8 cellular contexts compared by ENCODE assay signal in the genomic region with DNA sequence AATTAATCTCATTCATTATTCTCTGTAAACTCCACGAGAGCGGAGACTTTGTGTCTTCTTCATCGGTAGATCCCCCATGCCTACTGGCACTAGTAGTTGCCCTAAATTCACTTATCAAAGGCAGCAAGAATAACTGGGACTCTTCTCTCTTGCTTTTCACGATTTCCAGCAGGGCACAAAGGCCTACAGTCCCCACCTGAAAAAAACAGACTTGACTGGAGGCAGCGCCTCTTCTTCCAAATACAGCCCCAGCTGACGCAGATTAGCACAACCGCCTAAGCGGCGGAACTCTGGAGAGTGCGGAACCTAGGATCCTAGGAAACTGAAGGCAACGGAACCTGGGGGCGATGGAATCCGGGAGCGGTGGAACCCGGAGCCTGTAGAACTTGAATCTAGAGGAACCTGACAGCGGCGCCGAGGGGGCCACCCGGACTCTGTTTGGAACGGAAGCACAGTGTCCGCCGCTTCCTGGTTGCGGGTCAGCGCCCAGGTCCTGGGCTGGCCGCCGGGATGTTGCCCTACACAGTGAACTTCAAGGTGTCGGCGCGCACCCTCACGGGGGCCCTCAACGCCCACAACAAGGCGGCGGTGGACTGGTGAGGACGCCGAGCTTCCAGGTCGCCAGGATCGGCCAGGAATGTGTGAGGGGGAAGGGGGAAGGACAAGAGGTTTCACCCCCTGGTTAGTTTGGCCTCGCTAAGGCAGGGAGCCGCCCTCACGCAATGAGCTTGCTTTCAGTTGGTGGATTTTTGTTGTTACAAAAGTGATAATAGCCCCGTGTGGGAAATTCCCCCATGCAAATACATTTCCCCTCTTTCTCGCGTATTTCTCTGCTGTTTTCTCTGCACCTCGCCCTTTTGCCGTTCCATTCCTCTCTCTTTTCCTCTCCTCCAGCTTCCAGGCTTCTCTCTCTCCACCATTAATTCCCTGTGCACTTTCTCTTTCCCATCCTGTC. TPM values are rescaled to one million over a fixed set of nuclear protein-coding genes. Genes with fewer than 3 reads are reported as not detected.
A peak's percentile ranks its signal among the peaks of the same experiment; 100 is the strongest.
DNase-seq lines count a peak whose midpoint lies in the region; ATAC-seq and TF ChIP-seq lines count a peak whose summit lies in the region.

A gene with protein sequence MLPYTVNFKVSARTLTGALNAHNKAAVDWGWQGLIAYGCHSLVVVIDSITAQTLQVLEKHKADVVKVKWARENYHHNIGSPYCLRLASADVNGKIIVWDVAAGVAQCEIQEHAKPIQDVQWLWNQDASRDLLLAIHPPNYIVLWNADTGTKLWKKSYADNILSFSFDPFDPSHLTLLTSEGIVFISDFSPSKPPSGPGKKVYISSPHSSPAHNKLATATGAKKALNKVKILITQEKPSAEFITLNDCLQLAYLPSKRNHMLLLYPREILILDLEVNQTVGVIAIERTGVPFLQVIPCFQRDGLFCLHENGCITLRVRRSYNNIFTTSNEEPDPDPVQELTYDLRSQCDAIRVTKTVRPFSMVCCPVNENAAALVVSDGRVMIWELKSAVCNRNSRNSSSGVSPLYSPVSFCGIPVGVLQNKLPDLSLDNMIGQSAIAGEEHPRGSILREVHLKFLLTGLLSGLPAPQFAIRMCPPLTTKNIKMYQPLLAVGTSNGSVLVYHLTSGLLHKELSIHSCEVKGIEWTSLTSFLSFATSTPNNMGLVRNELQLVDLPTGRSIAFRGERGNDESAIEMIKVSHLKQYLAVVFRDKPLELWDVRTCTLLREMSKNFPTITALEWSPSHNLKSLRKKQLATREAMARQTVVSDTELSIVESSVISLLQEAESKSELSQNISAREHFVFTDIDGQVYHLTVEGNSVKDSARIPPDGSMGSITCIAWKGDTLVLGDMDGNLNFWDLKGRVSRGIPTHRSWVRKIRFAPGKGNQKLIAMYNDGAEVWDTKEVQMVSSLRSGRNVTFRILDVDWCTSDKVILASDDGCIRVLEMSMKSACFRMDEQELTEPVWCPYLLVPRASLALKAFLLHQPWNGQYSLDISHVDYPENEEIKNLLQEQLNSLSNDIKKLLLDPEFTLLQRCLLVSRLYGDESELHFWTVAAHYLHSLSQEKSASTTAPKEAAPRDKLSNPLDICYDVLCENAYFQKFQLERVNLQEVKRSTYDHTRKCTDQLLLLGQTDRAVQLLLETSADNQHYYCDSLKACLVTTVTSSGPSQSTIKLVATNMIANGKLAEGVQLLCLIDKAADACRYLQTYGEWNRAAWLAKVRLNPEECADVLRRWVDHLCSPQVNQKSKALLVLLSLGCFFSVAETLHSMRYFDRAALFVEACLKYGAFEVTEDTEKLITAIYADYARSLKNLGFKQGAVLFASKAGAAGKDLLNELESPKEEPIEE (plus strand): TSS at position 452 of the 955 bp plus-strand sequence. CDS start 59 bp downstream, at position 511.

- POLR2A ChIA-PET in AG04450 (lab: Yijun Ruan, JAX) (interaction anchor here (0.7 kb wide), 1 partner anchor 10 kb away, joined by 4 read pairs; no protein-coding TSS in a partner anchor), WTC11 (lab: Charles Lee) (interaction anchor here (0.6 kb wide), 1 partner anchor 655 kb away, joined by 7 read pairs; no protein-coding TSS in a partner anchor)

- CTCF ChIA-PET in AG04450 (lab: Charles Lee) (no interaction called here), WTC11 (lab: Charles Lee) (interaction anchor here (0.7 kb wide), 1 partner anchor 1126 kb away, joined by 3 read pairs; a partner anchor contains a TSS)

- peak within 1 kb of the TSS; percentile 95 for H3K4me2 ChIP-seq in smooth muscle cell

- H3K36me3 ChIP-seq in smooth muscle cell (ENCODE audit: low read depth) = peaks cover 8% of the 10 kb centered on the region

- H3K4me1 Mint-ChIP-seq in WTC11 = peaks cover 16% of the 10 kb centered on the region

- H3F3A ChIP-seq in smooth muscle cell (ENCODE audit: low read depth) = no peaks in the 10 kb centered on the region

- DNase-seq in AG04450 (ENCODE audit: low read depth, low spot score) = peak; percentile 81
- DNase-seq in NCI-H2227 (lab: John Stamatoyannopoulos, UW; ENCODE audit: unreplicated experiment) = peak; percentile 91
- peak; percentile 91 for DNase-seq in WTC11 (ENCODE audit: low spot score)
- peak; percentile 95 for DNase-seq in cardiac fibroblast (ENCODE audit: low read depth in 2 of 2)
- peak; percentile 92 for DNase-seq in iPS-NIHi7 (ENCODE audit: extremely low spot score)
- peak; percentile 60 for DNase-seq in smooth muscle cell (lab: John Stamatoyannopoulos, UW; ENCODE audit: unreplicated experiment)

- H3K4me3 ChIP-seq in AG04450 (ENCODE audit: low read depth, low read length) = peak within 1 kb of the TSS; percentile 95
- H3K4me3 ChIP-seq in cardiac fibroblast (replicated peaks in 1 of 2; ENCODE audit: low read depth in 2 of 2, low read length in 2 of 2) = peak within 1 kb of the TSS; percentile 76 to 93
- peak within 1 kb of the TSS; percentile 89 for H3K4me3 ChIP-seq in smooth muscle cell

- 6% methylated on average over 45 of the region's 45 CpGs for WGBS in smooth muscle cell (ENCODE audit: low lambda C conversion rate)

- H2AFZ ChIP-seq in smooth muscle cell (ENCODE audit: low read depth) = peak within 1 kb of the TSS; percentile 98

- H3K27ac ChIP-seq in AG04450 (ENCODE audit: low read depth, low read length) (peak within 1 kb of the TSS; percentile 77), smooth muscle cell (ENCODE audit: low read depth) (peak within 1 kb of the TSS; percentile 73)

- TF ChIP-seq CTCF in AG04450 (IDR thresholded peaks at IDR 0.05; ENCODE audit: low read depth, low read length) (no peak), WTC11 (IDR thresholded peaks at IDR 0.05) (no peak), cardiac fibroblast (IDR thresholded peaks at IDR 0.05; ENCODE audit: low read depth, low read length) (no peak), smooth muscle cell (IDR thresholded peaks at IDR 0.05; ENCODE audit: borderline replicate concordance, insufficient read depth, poor library complexity, severe bottlenecking) (no peak)

- peak within 1 kb of the TSS; percentile 92 for H3K27ac Mint-ChIP-seq in WTC11

- peak within 1 kb of the TSS; percentile 89 for H3K9ac ChIP-seq in smooth muscle cell (ENCODE audit: low read depth)

- H3K9me3 ChIP-seq in AG04450 (ENCODE audit: control insufficient read depth, insufficient read depth, low read length) (no peaks in the 10 kb centered on the region), smooth muscle cell (replicated peaks; ENCODE audit: low read depth) (no peaks in the 10 kb centered on the region)

- H3K27me3 Mint-ChIP-seq in WTC11 (ENCODE audit: low read depth) = no peaks in the 10 kb centered on the region

- peaks cover 30% of the 10 kb centered on the region for H3K36me3 Mint-ChIP-seq in WTC11

- H3K9me3 Mint-ChIP-seq in WTC11 = peaks cover 16% of the 10 kb centered on the region

- H3K27me3 ChIP-seq in AG04450 (ENCODE audit: control insufficient read depth, insufficient read depth, low read length) (no peaks in the 10 kb centered on the region), smooth muscle cell (ENCODE audit: low read depth) (no peaks in the 10 kb centered on the region)

- peak within 1 kb of the TSS; percentile 88 for H3K4me3 Mint-ChIP-seq in WTC11

- H3K4me1 ChIP-seq in smooth muscle cell (ENCODE audit: low read depth) = peaks cover 8% of the 10 kb centered on the region

- ATAC-seq in GM18873 (IDR thresholded peaks at IDR 0.05; ENCODE audit: low FRiP score, unreplicated experiment) = peak; percentile 92
- peak; percentile 95 for ATAC-seq in HG03135 (IDR thresholded peaks at IDR 0.05; ENCODE audit: unreplicated experiment)
- peak; percentile 99 for ATAC-seq in WTC11

- H3K79me2 ChIP-seq in smooth muscle cell (ENCODE audit: low read depth) = peaks cover 44% of the 10 kb centered on the region

- no peaks in the 10 kb centered on the region for H4K20me1 ChIP-seq in smooth muscle cell (ENCODE audit: low read depth)

TF ChIP-seq in WTC11, 78 proteins besides CTCF, POLR2A, EP300 and RAD21 (continues in another document):
- TF ChIP-seq NFE2L1 (CRISPR knock-in tag; IDR thresholded peaks at IDR 0.05) (no peak), GABPB1 (CRISPR knock-in tag; IDR thresholded peaks at IDR 0.05) (peak; percentile 92)
- TF ChIP-seq, protein P1, sequence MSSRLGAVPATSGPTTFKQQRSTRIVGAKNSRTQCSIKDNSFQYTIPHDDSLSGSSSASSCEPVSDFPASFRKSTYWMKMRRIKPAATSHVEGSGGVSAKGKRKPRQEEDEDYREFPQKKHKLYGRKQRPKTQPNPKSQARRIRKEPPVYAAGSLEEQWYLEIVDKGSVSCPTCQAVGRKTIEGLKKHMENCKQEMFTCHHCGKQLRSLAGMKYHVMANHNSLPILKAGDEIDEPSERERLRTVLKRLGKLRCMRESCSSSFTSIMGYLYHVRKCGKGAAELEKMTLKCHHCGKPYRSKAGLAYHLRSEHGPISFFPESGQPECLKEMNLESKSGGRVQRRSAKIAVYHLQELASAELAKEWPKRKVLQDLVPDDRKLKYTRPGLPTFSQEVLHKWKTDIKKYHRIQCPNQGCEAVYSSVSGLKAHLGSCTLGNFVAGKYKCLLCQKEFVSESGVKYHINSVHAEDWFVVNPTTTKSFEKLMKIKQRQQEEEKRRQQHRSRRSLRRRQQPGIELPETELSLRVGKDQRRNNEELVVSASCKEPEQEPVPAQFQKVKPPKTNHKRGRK (CRISPR knock-in tag; IDR thresholded peaks at IDR 0.05; ENCODE audit: borderline replicate concordance) = no peak
- TF ChIP-seq, protein P2, sequence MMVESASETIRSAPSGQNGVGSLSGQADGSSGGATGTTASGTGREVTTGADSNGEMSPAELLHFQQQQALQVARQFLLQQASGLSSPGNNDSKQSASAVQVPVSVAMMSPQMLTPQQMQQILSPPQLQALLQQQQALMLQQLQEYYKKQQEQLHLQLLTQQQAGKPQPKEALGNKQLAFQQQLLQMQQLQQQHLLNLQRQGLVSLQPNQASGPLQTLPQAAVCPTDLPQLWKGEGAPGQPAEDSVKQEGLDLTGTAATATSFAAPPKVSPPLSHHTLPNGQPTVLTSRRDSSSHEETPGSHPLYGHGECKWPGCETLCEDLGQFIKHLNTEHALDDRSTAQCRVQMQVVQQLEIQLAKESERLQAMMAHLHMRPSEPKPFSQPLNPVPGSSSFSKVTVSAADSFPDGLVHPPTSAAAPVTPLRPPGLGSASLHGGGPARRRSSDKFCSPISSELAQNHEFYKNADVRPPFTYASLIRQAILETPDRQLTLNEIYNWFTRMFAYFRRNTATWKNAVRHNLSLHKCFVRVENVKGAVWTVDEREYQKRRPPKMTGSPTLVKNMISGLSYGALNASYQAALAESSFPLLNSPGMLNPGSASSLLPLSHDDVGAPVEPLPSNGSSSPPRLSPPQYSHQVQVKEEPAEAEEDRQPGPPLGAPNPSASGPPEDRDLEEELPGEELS (CRISPR knock-in tag; IDR thresholded peaks at IDR 0.05) = no peak

RNA-seq across cellular contexts. Expression of the gene that starts here (rescaled TPM):
- polyA plus RNA-seq in AG04450 (2011; rRNA removed) (83.0 and 86.3 TPM in 2 replicates), smooth muscle cell (19.3 and 30.5 TPM in 2 replicates)
- polyA minus RNA-seq in AG04450 (2011; rRNA and poly(A)+ RNA removed) = 108 and 125 TPM in 2 replicates
- total RNA-seq in WTC11 (2021) (41.5 to 50.0 TPM (median 43.3 TPM) in 3 replicates), smooth muscle cell (58.7 and 97.5 TPM in 2 replicates)

Comparison
In these comparisons a context has a peak if more than half of its experiments do, and no peak if none do; other contexts are left out.
1. Peak in every context shown above with its lines: DNase-seq, ATAC-seq, H3K4me3 ChIP-seq and H3K27ac ChIP-seq.